32 cellular contexts compared by ENCODE assay signal in genomic region chr2:178002038-178002437, GRCh38.
DNase-seq lines count a peak whose midpoint lies in the region; ATAC-seq, FAIRE-seq and TF ChIP-seq lines count a peak whose summit lies in the region.
"Had no signal": no experiment of that assay in that cellular context is flagged by ENCODE, and none has a peak within 500 bp of the region (broad histone marks: within the 10 kb centered on the region; RNA-seq: fewer than 3 reads in every experiment).

No MANE protein-coding gene starts in this region.

- intact Hi-C loops in K562 (cut with micrococcal nuclease): no loop called here

- in situ Hi-C loops in K562 (cut with MboI): no loop called here

- no peak overlapping the region for H3K9ac ChIP-seq in K562 (ENCODE audit: insufficient read depth in 1 of 2, low read depth in 2 of 2, low read length in 2 of 2)
- H3K9ac ChIP-seq: BLaER1; BLaER1 treated with 17β-estradiol and CSF1 and Interleukin-3, amounts not matched to agents 10 nM and 100 nM had no signal

- no TSS peak for BruUV-seq in K562 (replicated peaks; lab: Mats Ljungman, UMichigan)

- FAIRE-seq in A549 (lab: Jason Lieb, UNC) (no peak), K562 (lab: Jason Lieb, UNC) (no peak)
- FAIRE-seq: A204.1, D721Med had no signal

- H3K4me2 ChIP-seq in A549: no peak overlapping the region
- no peak overlapping the region for H3K4me2 ChIP-seq in K562 (ENCODE audit: insufficient read depth, low read length)
- H3K4me2 ChIP-seq: BLaER1; BLaER1 treated with 17β-estradiol and CSF1 and Interleukin-3, amounts not matched to agents 10 nM and 100 nM had no signal

- CTCF ChIA-PET in A549 (lab: Yijun Ruan, JAX): no interaction called here
- CTCF ChIA-PET in HEK293 (lab: Yijun Ruan, JAX): interaction anchor here (0.6 to 0.8 kb wide), 2 partner anchors 21 to 69 kb away, joined by 3 to 4 read pairs; no protein-coding TSS in a partner anchor
- CTCF ChIA-PET in K562 (lab: Yijun Ruan, JAX; ENCODE audit: low intra/inter-chr PET ratio): no interaction called here

- no peak overlapping the region for H3K4me3 ChIP-seq in A549
- no peak overlapping the region for H3K4me3 ChIP-seq in HEK293 (ENCODE audit: low read depth, low read length)
- H3K4me3 ChIP-seq in K562: no peak overlapping the region
- H3K4me3 ChIP-seq: BLaER1; BLaER1 treated with 17β-estradiol and CSF1 and Interleukin-3, amounts not matched to agents 10 nM and 100 nM had no signal

- DNase-seq in A549 (ENCODE audit: low read depth in 1 of 2, low spot score in 1 of 2) (no peak), K562 (ENCODE audit: extremely low read depth in 1 of 4, low spot score in 3 of 4) (no peak), anterior cingulate cortex (lab: John Stamatoyannopoulos, UW) (no peak)
- DNase-seq in activated naive CD4-positive, alpha-beta T cell treated with Interleukin-2 at 50 U/mL for 16 hours: no peak
- DNase-seq: 8988T; ACHN; AML-193; BE2C; C1 segment of cervical spinal cord; Caco-2; Calu3; CD4-positive, alpha-beta memory T cell; CD4-positive, alpha-beta T cell; CD4-positive, CD25-positive, alpha-beta regulatory T cell; CD8-positive, alpha-beta memory T cell; CD8-positive, alpha-beta T cell; COR-L47; DMS 273 treated with DMSO at 0.1 percent for 48 hours; DMS153; DMS53; DMS79; DMS79 treated with DMSO at 0.1 percent for 48 hours; DND-41; EL had no signal

- POLR2A ChIA-PET in A549 (lab: Yijun Ruan, JAX) (no interaction called here), HEK293 (lab: Yijun Ruan, JAX) (no interaction called here), K562 (lab: Yijun Ruan, JAX) (no interaction called here)

- H3K27ac ChIP-seq in A549 (no peak overlapping the region), HEK293 (ENCODE audit: extremely low read depth, low read depth, low read length) (no peak overlapping the region), K562 (ENCODE audit: extremely low read depth, low read depth, low read length) (no peak overlapping the region)
- H3K27ac ChIP-seq: 22Rv1; BLaER1; BLaER1 treated with 17β-estradiol and CSF1 and Interleukin-3, amounts not matched to agents 10 nM and 100 nM; C4-2B had no signal

- no peak for TF ChIP-seq RAD21 in A549 (conservative IDR thresholded peaks at IDR 0.05 in 1 of 2, IDR thresholded peaks at IDR 0.05 in 1 of 2)
- no peak for TF ChIP-seq RAD21 in K562 (CRISPR knock-in tag; conservative IDR thresholded peaks at IDR 0.05 in 1 of 2, IDR thresholded peaks at IDR 0.05 in 1 of 2)

- no peaks in the 10 kb centered on the region for H3K9me1 ChIP-seq in K562 (ENCODE audit: control insufficient read depth, insufficient read depth, low read length)

- TF ChIP-seq EP300 in A549 (IDR thresholded peaks at IDR 0.05) (no peak), K562 (IDR thresholded peaks at IDR 0.05; ENCODE audit: low read length) (no peak)

- no peaks in the 10 kb centered on the region for H3K79me2 ChIP-seq in K562 (ENCODE audit: control insufficient read depth, insufficient read depth, low read length)

- H3K36me3 ChIP-seq in HEK293 (ENCODE audit: control insufficient read depth in 2 of 2, insufficient read depth in 1 of 2, low read length in 2 of 2) (no peaks in the 10 kb centered on the region), K562 (ENCODE audit: control insufficient read depth, insufficient read depth, low read length) (no peaks in the 10 kb centered on the region)
- H3K36me3 ChIP-seq: BE2C; BLaER1; BLaER1 treated with 17β-estradiol and CSF1 and Interleukin-3, amounts not matched to agents 10 nM and 100 nM had no signal

- TF ChIP-seq POLR2A in A549 (IDR thresholded peaks at IDR 0.05; ENCODE audit: low read length): no peak
- TF ChIP-seq POLR2A in K562 (conservative IDR thresholded peaks at IDR 0.05): no peak

- no peak for TF ChIP-seq CTCF in A549 (IDR thresholded peaks at IDR 0.05)
- no peak for TF ChIP-seq CTCF in HEK293 (tag by site-specific recombination; IDR thresholded peaks at IDR 0.05)
- TF ChIP-seq CTCF in K562 (IDR thresholded peaks at IDR 0.05 in 2 of 3, conservative IDR thresholded peaks at IDR 0.05 in 1 of 3; ENCODE audit: insufficient read depth in 2 of 3, low read depth in 1 of 3, low read length in 3 of 3): no peak

- H4K20me1 ChIP-seq in K562 (replicated peaks; ENCODE audit: control insufficient read depth, insufficient read depth, low read length): no peaks in the 10 kb centered on the region
- H4K20me1 ChIP-seq: BLaER1; BLaER1 treated with 17β-estradiol and CSF1 and Interleukin-3, amounts not matched to agents 10 nM and 100 nM had no signal

- no peaks in the 10 kb centered on the region; a peak in 2 of 5 replicates for H3K27me3 ChIP-seq in K562 (ENCODE audit: control insufficient read depth in 2 of 2, insufficient read depth in 2 of 2, low read length in 2 of 2)
- H3K27me3 ChIP-seq: BE2C; BLaER1; BLaER1 treated with 17β-estradiol and CSF1 and Interleukin-3, amounts not matched to agents 10 nM and 100 nM had no signal

- no peak overlapping the region for H2AFZ ChIP-seq in K562 (ENCODE audit: low read depth, low read length)

- ATAC-seq in A549 (no peak), K562 (no peak), GM18498 (IDR thresholded peaks at IDR 0.05; ENCODE audit: unreplicated experiment) (no peak)
- ATAC-seq: CD8-positive, alpha-beta T cell had no signal

- peaks cover 15% of the 10 kb centered on the region; the same call in 2 of the 3 replicates for H3K4me1 ChIP-seq in A549
- H3K4me1 ChIP-seq in HEK293 (ENCODE audit: control insufficient read depth, insufficient read depth, low read length): no peaks in the 10 kb centered on the region
- H3K4me1 ChIP-seq in K562 (replicated peaks in 1 of 2; ENCODE audit: control insufficient read depth in 2 of 2, insufficient read depth in 2 of 2, low read length in 2 of 2): no peaks in the 10 kb centered on the region
- H3K4me1 ChIP-seq: BE2C, BLaER1, Caco-2 had no signal

- H3K9me3 ChIP-seq in A549: no peaks in the 10 kb centered on the region
- H3K9me3 ChIP-seq in HEK293 (ENCODE audit: control insufficient read depth, insufficient read depth, low read depth, low read length): no peaks in the 10 kb centered on the region
- H3K9me3 ChIP-seq in K562 (replicated peaks; ENCODE audit: control insufficient read depth, insufficient read depth, low read depth, low read length): no peaks in the 10 kb centered on the region
- H3K9me3 ChIP-seq: BE2C; BLaER1; BLaER1 treated with 17β-estradiol and CSF1 and Interleukin-3, amounts not matched to agents 10 nM and 100 nM; Caco-2 had no signal

TF ChIP-seq in A549, 52 proteins besides CTCF, POLR2A, EP300 and RAD21 (continues in another document):
- TF ChIP-seq KDM1A (IDR thresholded peaks at IDR 0.05; ENCODE audit: low read depth) (peak; percentile 64; the same call in 1 of the 2 replicates), POLR2AphosphoS2 (conservative IDR thresholded peaks at IDR 0.05; ENCODE audit: low read length) (no peak)

TF ChIP-seq in HEK293, 187 proteins besides CTCF, POLR2A, EP300 and RAD21:
- TF ChIP-seq KLF1 (tag by site-specific recombination; IDR thresholded peaks at IDR 0.05) (no peak), ZNF580 (tag by site-specific recombination; IDR thresholded peaks at IDR 0.05) (0 out of 2 replicates have a peak, but pooled peaks have one; percentile 17)

TF ChIP-seq in K562, 482 proteins besides CTCF, POLR2A, EP300 and RAD21 (continues in another document):
- TF ChIP-seq SP1 (CRISPR knock-in tag; IDR thresholded peaks at IDR 0.05) (no peak), KDM2B (CRISPR knock-in tag; IDR thresholded peaks at IDR 0.05) (no peak), E4F1 (CRISPR knock-in tag; IDR thresholded peaks at IDR 0.05; ENCODE audit: borderline replicate concordance) (no peak), PTTG1 (tag; IDR thresholded peaks at IDR 0.05; ENCODE audit: low read depth) (no peak), ZNF146 (CRISPR knock-in tag; IDR thresholded peaks at IDR 0.05; ENCODE audit: unreplicated experiment) (peak; percentile 73), GATAD2B (IDR thresholded peaks at IDR 0.05; ENCODE audit: borderline replicate concordance) (no peak), ETV1 (tag; conservative IDR thresholded peaks at IDR 0.05; ENCODE audit: low read depth) (no peak), RBM25 (IDR thresholded peaks at IDR 0.05; ENCODE audit: low read depth, low read length, severe bottlenecking) (peak; percentile 31), PATZ1 (CRISPR knock-in tag; IDR thresholded peaks at IDR 0.05; ENCODE audit: borderline replicate concordance) (no peak), NR2C1 (IDR thresholded peaks at IDR 0.05) (no peak), NR2C1 (tag; IDR thresholded peaks at IDR 0.05) (no peak), TSC22D4 (tag; IDR thresholded peaks at IDR 0.05) (no peak)
